In genomic region chr22:26417406-26417805, GRCh38 we compare ENCODE assay signal across 26 cellular contexts. TPM values are rescaled to one million over a fixed set of nuclear protein-coding genes. Genes with fewer than 3 reads are reported as not detected.
DNase-seq lines count a peak whose midpoint lies in the region; FAIRE-seq lines count a peak whose summit lies in the region.
"Had no signal": no experiment of that assay in that cellular context is flagged by ENCODE, and none has a peak within 500 bp of the region (broad histone marks: within the 10 kb centered on the region; RNA-seq: fewer than 3 reads in every experiment).

No MANE protein-coding gene starts in this region.

- H3K23ac ChIP-seq in mesendoderm (ENCODE audit: low read length) = no peak overlapping the region

- H3K9me3 ChIP-seq in HUES64 (ENCODE audit: insufficient read depth, low read depth, low read length) = no peaks in the 10 kb centered on the region
- H3K9me3 ChIP-seq in MG63 = no peaks in the 10 kb centered on the region

- FAIRE-seq in urothelium cell line (lab: Jason Lieb, UNC) = no peak
- FAIRE-seq: GM12891, small intestine had no signal

- 83% methylated on average over 3 of the region's 3 CpGs for WGBS in HUES64
- WGBS in mesendoderm (ENCODE audit: extremely low coverage, insufficient coverage, low lambda C conversion rate) = no CpG with 5 or more reads among the region's 3 CpGs

- peak overlapping the region; percentile 34 for H3K18ac ChIP-seq in mesendoderm (ENCODE audit: low read length)

- H3K36me3 ChIP-seq in HUES64 (ENCODE audit: insufficient read depth, low read length) (no peaks in the 10 kb centered on the region), mesendoderm (ENCODE audit: control insufficient read depth, insufficient read depth, low read length) (no peaks in the 10 kb centered on the region), MG63 (no peaks in the 10 kb centered on the region)
- H3K36me3 ChIP-seq: gastroesophageal sphincter, stomach, upper lobe of left lung had no signal

- no peak overlapping the region for H2BK120ac ChIP-seq in mesendoderm (ENCODE audit: low read depth, low read length)

- H3K27ac ChIP-seq in HUES64 (ENCODE audit: low read depth, low read length) (peak overlapping the region; percentile 44; the same call in 1 of the 2 replicates), mesendoderm (ENCODE audit: low read depth, low read length) (no peak overlapping the region)
- H3K27ac ChIP-seq: dorsolateral prefrontal cortex, gastroesophageal sphincter, upper lobe of left lung had no signal

- H3K4me1 ChIP-seq in HUES64 (ENCODE audit: insufficient read depth, low read length) = peaks cover 14% of the 10 kb centered on the region; the same call in 1 of the 2 replicates
- H3K4me1 ChIP-seq in mesendoderm (ENCODE audit: control insufficient read depth, low read depth, low read length) = no peaks in the 10 kb centered on the region
- H3K4me1 ChIP-seq: upper lobe of left lung had no signal

- H3K4ac ChIP-seq in mesendoderm (ENCODE audit: low read depth, low read length) = no peak overlapping the region

- no peak overlapping the region for H3K56ac ChIP-seq in mesendoderm (ENCODE audit: low read length)

- no peaks in the 10 kb centered on the region for H3K79me1 ChIP-seq in mesendoderm (ENCODE audit: low read length)

- no peak overlapping the region for H4K5ac ChIP-seq in mesendoderm (ENCODE audit: low read length)

- H2BK5ac ChIP-seq in mesendoderm (ENCODE audit: low read length) = no peak overlapping the region

- H2BK15ac ChIP-seq in mesendoderm (replicated peaks; ENCODE audit: low read depth) = no peak overlapping the region

- no peaks in the 10 kb centered on the region for H3K27me3 ChIP-seq in HUES64 (ENCODE audit: insufficient read depth, low read length)
- H3K27me3 ChIP-seq in mesendoderm (ENCODE audit: insufficient read depth, low read length, poor library complexity) = no peaks in the 10 kb centered on the region
- no peaks in the 10 kb centered on the region for H3K27me3 ChIP-seq in MG63
- H3K27me3 ChIP-seq: upper lobe of left lung had no signal

- H4K8ac ChIP-seq in mesendoderm (ENCODE audit: low read depth, low read length) = no peak overlapping the region

- H3K4me3 ChIP-seq in HUES64 (ENCODE audit: low read length) (no peak overlapping the region), mesendoderm (ENCODE audit: low read length) (no peak overlapping the region), MG63 (no peak overlapping the region)
- H3K4me3 ChIP-seq: dorsolateral prefrontal cortex, gastroesophageal sphincter, stomach, upper lobe of left lung had no signal

- no peaks in the 10 kb centered on the region for H3K79me2 ChIP-seq in mesendoderm (ENCODE audit: control insufficient read depth, insufficient read depth, low read length)

- no peak overlapping the region; the same call in 1 of the 2 replicates for H3K9ac ChIP-seq in HUES64 (ENCODE audit: low read depth, low read length)
- H3K9ac ChIP-seq in mesendoderm (ENCODE audit: low read length) = no peak overlapping the region

- H2AK5ac ChIP-seq in mesendoderm (ENCODE audit: low read length) = no peak overlapping the region

- DNase-seq in SW480 (ENCODE audit: low spot score) (peak; percentile 23), mesendoderm (peak; percentile 56), urothelium cell line (ENCODE audit: low spot score) (peak; percentile 86), NCI-H1694 treated with DMSO at 0.1 percent for 48 hours (lab: John Stamatoyannopoulos, UW) (no peak), MG63 (no peak), NCI-H2227 (lab: John Stamatoyannopoulos, UW; ENCODE audit: unreplicated experiment) (no peak)
- DNase-seq: activated CD8-positive, alpha-beta T cell treated with anti-CD3 and anti-CD28 coated beads, Interleukin-2, amount 10 ng/mL, durations not matched to agents 7 days and 5 days; activated effector memory CD4-positive, alpha-beta T cell treated with anti-CD3 and anti-CD28 coated beads, Interleukin-2, amount 50 U/mL, for 16 hours; activated naive CD8-positive, alpha-beta T cell treated with anti-CD3 and anti-CD28 coated beads, Interleukin-2, amount 50 U/mL, for 24 hours; CD4-positive, CD25-positive, alpha-beta regulatory T cell; cerebellar nuclear complex; dorsolateral prefrontal cortex; hippocampal formation; immature natural killer cell; NCI-H1105; NCI-H2029; NCI-H2227 treated with DMSO at 0.1 percent for 48 hours; RPMI8226; small intestine; stimulated activated CD4-positive, alpha-beta T cell treated with anti-CD3 and anti-CD28 coated beads, Interleukin-1b, Interleukin-23, amount 100 ng/mL, for 48 hours; stomach; T-helper 17 cell; upper lobe of left lung had no signal

- no peak overlapping the region for H3K4me2 ChIP-seq in mesendoderm (ENCODE audit: low read length)

RNA-seq across cellular contexts. Expression of gene ASPHD2, which starts 11.7 kb away (rescaled TPM):
- polyA plus RNA-seq in HUES64 (2013, experiment 1 of 2) = 6.9 TPM
- polyA plus RNA-seq in HUES64 (2013, experiment 2 of 2) = 9.3 TPM
- polyA plus RNA-seq in mesendoderm (2013, experiment 1 of 2) = 6.7 TPM
- 6.5 TPM for polyA plus RNA-seq in mesendoderm (2013, experiment 2 of 2)
- 1.8 and 3.4 TPM in 2 replicates for total RNA-seq in MG63 (2014; rRNA removed; shearing (Covaris generic); ENCODE audit: low replicate concordance)

Comparison
In these comparisons a context has a peak if more than half of its experiments do, and no peak if none do; other contexts are left out.
1. DNase-seq: peak in SW480 (single experiment), mesendoderm (single experiment) and urothelium cell line (single experiment); none in NCI-H1694 treated with DMSO at 0.1 percent for 48 hours (single experiment), MG63 (single experiment) and NCI-H2227 (single experiment).